In the genomic region with DNA sequence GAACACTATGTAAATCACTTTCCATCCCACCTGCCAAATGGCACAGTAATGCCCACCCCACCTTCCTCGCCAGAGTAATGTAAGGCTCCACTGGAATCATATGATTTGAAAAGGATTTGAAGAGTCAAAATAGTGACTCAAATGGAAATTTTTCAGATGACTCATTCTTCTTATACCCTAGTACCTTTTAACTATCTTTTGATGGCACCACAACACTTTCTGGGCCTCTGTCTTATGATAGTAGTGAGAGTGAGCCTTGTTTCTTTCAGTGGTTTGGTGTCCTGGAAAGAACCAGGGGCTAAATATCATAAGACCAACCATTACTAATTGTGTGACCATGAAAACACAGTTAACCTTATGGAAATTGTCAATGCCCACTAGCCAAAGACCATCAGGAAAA, we compare ENCODE assay signal across 16 cellular contexts.
DNase-seq lines count a peak whose midpoint lies in the region; ATAC-seq and TF ChIP-seq lines count a peak whose summit lies in the region.
"Had no signal": no experiment of that assay in that cellular context is flagged by ENCODE, and none has a peak within 500 bp of the region (broad histone marks: within the 10 kb centered on the region; RNA-seq: fewer than 3 reads in every experiment).

No MANE protein-coding gene starts in this region.

- no peaks in the 10 kb centered on the region for H3F3A ChIP-seq in PC-3 (ENCODE audit: low read length, unreplicated experiment)

- H3K27me3 Mint-ChIP-seq in Caco-2 (ENCODE audit: insufficient read depth, unreplicated experiment) (no peaks in the 10 kb centered on the region), CD14-positive monocyte (ENCODE audit: low read depth in 3 of 3) (peaks cover 2 to 8% (median 7%) of the 10 kb centered on the region in 3 donors)

- no peak overlapping the region for H3K9ac ChIP-seq in PC-3 (ENCODE audit: low read length)

- H3K4me1 ChIP-seq in PC-3 (ENCODE audit: insufficient read depth, low read length) = peaks cover 15% of the 10 kb centered on the region
- H3K4me1 ChIP-seq in Caco-2 = peaks cover 6% of the 10 kb centered on the region; the same call in 1 of the 2 replicates

- DNase-seq in GM12865 (ENCODE audit: low read depth) (peak; percentile 23), PC-3 (peak; percentile 6), HuH-7 (ENCODE audit: low spot score) (no peak), Caco-2 (no peak), CD14-positive monocyte (ENCODE audit: low spot score) (no peak)
- DNase-seq: DMS79, H9, immature natural killer cell, NCI-H1092 treated with DMSO at 0.1 percent for 48 hours, NCI-H510A treated with DMSO at 0.1 percent for 48 hours, pancreas, SHP77 treated with DMSO at 0.1 percent for 48 hours had no signal

- intact Hi-C loops in PC-3 (cut with micrococcal nuclease) = loop anchor here (10.0 kb wide), 1 partner anchor 1755 kb away; no protein-coding TSS in a partner anchor
- intact Hi-C loops in Caco-2 (cut with micrococcal nuclease; ENCODE audit: unreplicated experiment) = loop anchor here (5.0 kb wide), 3 partner anchors 63 to 473 kb away; no protein-coding TSS in a partner anchor
- intact Hi-C loops in CD14-positive monocyte (cut with micrococcal nuclease) = loop anchor here (5.0 to 10.0 kb wide), 2 partner anchors 1755 to 1758 kb away; no protein-coding TSS in a partner anchor

- H3K4me1 Mint-ChIP-seq in Caco-2 (ENCODE audit: low read depth, unreplicated experiment) (peaks cover 12% of the 10 kb centered on the region), CD14-positive monocyte (peaks cover 12% of the 10 kb centered on the region)

- POLR2A ChIA-PET in PC-3 (lab: Charles Lee; ENCODE audit: unreplicated experiment) = no interaction called here
- POLR2A ChIA-PET in Caco-2 (lab: Charles Lee) = no interaction called here

- H2AFZ ChIP-seq in PC-3 (ENCODE audit: low read length) = no peak overlapping the region

- H4K20me1 ChIP-seq in PC-3 (ENCODE audit: low read length) = no peaks in the 10 kb centered on the region

- H3K27ac Mint-ChIP-seq in Caco-2 (ENCODE audit: unreplicated experiment) (no peak overlapping the region), CD14-positive monocyte (no peak overlapping the region)
- H3K27ac Mint-ChIP-seq: immature natural killer cell had no signal

- no peaks in the 10 kb centered on the region for H3K79me2 ChIP-seq in PC-3 (ENCODE audit: low read length)

- no peaks in the 10 kb centered on the region for H3K36me3 Mint-ChIP-seq in Caco-2 (ENCODE audit: insufficient read depth, unreplicated experiment)
- no peaks in the 10 kb centered on the region for H3K36me3 Mint-ChIP-seq in CD14-positive monocyte

- no peaks in the 10 kb centered on the region for H3K9me2 ChIP-seq in PC-3 (replicated peaks; ENCODE audit: low read length)

- H3K27me3 ChIP-seq in PC-3 (ENCODE audit: low read length) (no peaks in the 10 kb centered on the region), Caco-2 (replicated peaks; ENCODE audit: control insufficient read depth, insufficient read depth, low read length) (no peaks in the 10 kb centered on the region)
- H3K27me3 ChIP-seq: pancreas, vagina had no signal

- H3K4me2 ChIP-seq in PC-3 (ENCODE audit: low read length) = no peak overlapping the region

- no peaks in the 10 kb centered on the region for H3K9me3 ChIP-seq in PC-3 (ENCODE audit: low read length)
- no peaks in the 10 kb centered on the region for H3K9me3 ChIP-seq in Caco-2
- H3K9me3 ChIP-seq: pancreas, vagina had no signal

- no peak for TF ChIP-seq CTCF in GM12865 (IDR thresholded peaks at IDR 0.05; ENCODE audit: insufficient read depth, low read depth, low read length, missing control alignments)
- no peak for TF ChIP-seq CTCF in PC-3 (conservative IDR thresholded peaks at IDR 0.05; ENCODE audit: low read depth, low read length)
- TF ChIP-seq CTCF in Caco-2 (IDR thresholded peaks at IDR 0.05; ENCODE audit: insufficient read depth in 1 of 2, low read depth in 1 of 2, low read length in 1 of 2, severe bottlenecking in 1 of 2, unreplicated experiment in 1 of 2) = no peak
- TF ChIP-seq CTCF in CD14-positive monocyte (IDR thresholded peaks at IDR 0.05) = no peak

- ATAC-seq in GM19452 (IDR thresholded peaks at IDR 0.05; ENCODE audit: unreplicated experiment) (peak; percentile 72), HG02938 (IDR thresholded peaks at IDR 0.05; ENCODE audit: unreplicated experiment) (peak; percentile 67), PC-3 (no peak), GM18498 (IDR thresholded peaks at IDR 0.05; ENCODE audit: unreplicated experiment) (no peak)
- ATAC-seq: pancreas had no signal

- no TSS peak for BruUV-seq in PC-3 (replicated peaks; lab: Mats Ljungman, UMichigan)
- no TSS peak for BruUV-seq in Caco-2 (replicated peaks; lab: Mats Ljungman, UMichigan)

- no peak overlapping the region for H3K4me3 Mint-ChIP-seq in Caco-2 (ENCODE audit: unreplicated experiment)
- H3K4me3 Mint-ChIP-seq in CD14-positive monocyte = no peak overlapping the region
- H3K4me3 Mint-ChIP-seq: H9, immature natural killer cell had no signal

- H3K4me3 ChIP-seq in GM12865 (ENCODE audit: low read depth, low read length) (no peak overlapping the region), PC-3 (ENCODE audit: low read length) (no peak overlapping the region), Caco-2 (ENCODE audit: low read depth, low read length) (no peak overlapping the region)
- H3K4me3 ChIP-seq: pancreas, vagina had no signal

- H3K36me3 ChIP-seq in PC-3 (ENCODE audit: low read depth, low read length) = no peaks in the 10 kb centered on the region
- no peaks in the 10 kb centered on the region for H3K36me3 ChIP-seq in Caco-2 (ENCODE audit: control insufficient read depth, insufficient read depth, low read length)
- H3K36me3 ChIP-seq: pancreas, vagina had no signal

- CTCF ChIA-PET in PC-3 (lab: Charles Lee) (no interaction called here), Caco-2 (lab: Charles Lee) (no interaction called here)

- H3K27ac ChIP-seq in PC-3 (ENCODE audit: low read length) = no peak overlapping the region
- H3K27ac ChIP-seq: pancreas, vagina had no signal

- H3K9me3 Mint-ChIP-seq in Caco-2 (ENCODE audit: unreplicated experiment) (peaks cover 12% of the 10 kb centered on the region), CD14-positive monocyte (peaks cover 0 to 6% (median 0%) of the 10 kb centered on the region in 7 donors)
- H3K9me3 Mint-ChIP-seq: H9, immature natural killer cell had no signal

Comparison
In these comparisons a context has a peak if more than half of its experiments do, and no peak if none do; other contexts are left out.
1. DNase-seq: peak in GM12865 (single experiment) and PC-3 (single experiment); none in HuH-7 (single experiment), Caco-2 (0 of 2) and CD14-positive monocyte (single experiment).
2. ATAC-seq: peak in GM19452 (single experiment) and HG02938 (single experiment); none in PC-3 (single experiment) and GM18498 (single experiment).